9 cellular contexts compared by ENCODE assay signal in genomic region chr20:45924391-45925261, GRCh38. TPM values are rescaled to one million over a fixed set of nuclear protein-coding genes. Genes with fewer than 3 reads are reported as not detected.
A peak's percentile ranks its signal among the peaks of the same experiment; 100 is the strongest.
DNase-seq lines count a peak whose midpoint lies in the region; ATAC-seq and TF ChIP-seq lines count a peak whose summit lies in the region.
"Had no signal": no experiment of that assay in that cellular context is flagged by ENCODE, and none has a peak within 500 bp of the region (broad histone marks: within the 10 kb centered on the region; RNA-seq: fewer than 3 reads in every experiment).

No MANE protein-coding gene starts in this region.

- H3K9me3 ChIP-seq in right cardiac atrium (ENCODE audit: control insufficient read depth, low read length) (no peaks in the 10 kb centered on the region), psoas muscle (no peaks in the 10 kb centered on the region)

- H3K4me3 Mint-ChIP-seq in CD14-positive monocyte: peak overlapping the region in 1 of 2 donors; percentile 49

- intact Hi-C loops in CD14-positive monocyte (cut with micrococcal nuclease): no loop called here
- intact Hi-C loops in right cardiac atrium (cut with DNase I): no loop called here
- intact Hi-C loops in psoas muscle (cut with DNase I): no loop called here
- intact Hi-C loops in lower leg skin (cut with DNase I; ENCODE audit: low total_unique reads): no loop called here

- no peak overlapping the region for H3K4me3 ChIP-seq in right cardiac atrium (ENCODE audit: low read length)
- peak overlapping the region; percentile 16 for H3K4me3 ChIP-seq in psoas muscle
- no peak overlapping the region for H3K4me3 ChIP-seq in lower leg skin (ENCODE audit: low read depth, poor library complexity, severe bottlenecking)

- H3K4me1 ChIP-seq in right cardiac atrium (ENCODE audit: control insufficient read depth, insufficient read depth, low read length) (no peaks in the 10 kb centered on the region), psoas muscle (peaks cover 14% of the 10 kb centered on the region)

- TF ChIP-seq POLR2A in lower leg skin (IDR thresholded peaks at IDR 0.05): no peak

- no peaks in the 10 kb centered on the region for H3K36me3 Mint-ChIP-seq in CD14-positive monocyte

- H3K27ac ChIP-seq in angular gyrus (ENCODE audit: low read depth, low read length) (peak overlapping the region; percentile 63), right cardiac atrium (ENCODE audit: low read length) (peak overlapping the region; percentile 86), psoas muscle (peak overlapping the region; percentile 71)

- H3K27ac Mint-ChIP-seq in CD14-positive monocyte: peak overlapping the region in 4 of 7 donors; percentile 7 to 63 (median 30)

- H3K4me1 Mint-ChIP-seq in CD14-positive monocyte: peaks cover 22% of the 10 kb centered on the region

- DNase-seq in CD14-positive monocyte (ENCODE audit: low spot score) (no peak), right cardiac atrium (peak in 1 of 3 donors; percentile 56), psoas muscle (peak in 1 of 2 donors; percentile 58), lower leg skin (ENCODE audit: low spot score in 2 of 2) (no peak), LoVo (ENCODE audit: low spot score) (no peak), NCI-H526 treated with DMSO at 0.1 percent for 48 hours (lab: John Stamatoyannopoulos, UW) (no peak)
- DNase-seq: COR-L47 had no signal

- no peaks in the 10 kb centered on the region for H3K27me3 ChIP-seq in right cardiac atrium (ENCODE audit: control insufficient read depth, insufficient read depth)
- no peaks in the 10 kb centered on the region for H3K27me3 ChIP-seq in psoas muscle (ENCODE audit: insufficient read depth in 3 of 3, low read length in 2 of 3)

- peaks cover 6 to 21% (median 10%) of the 10 kb centered on the region in 3 donors for H3K27me3 Mint-ChIP-seq in CD14-positive monocyte (ENCODE audit: low read depth in 3 of 3)

- no peak for TF ChIP-seq CTCF in CD14-positive monocyte (IDR thresholded peaks at IDR 0.05)
- TF ChIP-seq CTCF in psoas muscle (IDR thresholded peaks at IDR 0.05): no peak
- TF ChIP-seq CTCF in lower leg skin (IDR thresholded peaks at IDR 0.05): no peak

- H3K36me3 ChIP-seq in psoas muscle (ENCODE audit: insufficient read depth in 1 of 2, low read depth in 1 of 2): no peaks in the 10 kb centered on the region

- ATAC-seq in right cardiac atrium (peak; percentile 51), psoas muscle (peak; percentile 50 to 74 (median 60)), HG03469 (IDR thresholded peaks at IDR 0.05; ENCODE audit: unreplicated experiment) (no peak)

- WGBS in right cardiac atrium: 39% methylated on average over 21 of the region's 21 CpGs
- WGBS in psoas muscle, 3 donors: 28 to 29% (median 29%) methylated on average over 21 of the region's 21 CpGs
- 39 to 43% methylated on average over 21 of the region's 21 CpGs for WGBS in lower leg skin, 2 donors

- peaks cover 0 to 2% (median 0%) of the 10 kb centered on the region in 7 donors for H3K9me3 Mint-ChIP-seq in CD14-positive monocyte

RNA-seq across cellular contexts. Expression of gene PCIF1, which starts 9.9 kb away (rescaled TPM):
- polyA plus RNA-seq in CD14-positive monocyte (10 to 100 TPM; 50.4 to 54.9 TPM), right cardiac atrium (22.2 TPM), psoas muscle (10 to 100 TPM; 26.0 to 41.3 (median 29.7) TPM)
- total RNA-seq in right cardiac atrium (10 to 100 TPM; 28.0 to 31.8 (median 29.6) TPM), psoas muscle (10 to 100 TPM; 24.7 to 46.7 (median 32.0) TPM), lower leg skin (10 to 100 TPM; 34.5 to 63.2 (median 41.3) TPM)

RNA-seq across cellular contexts. Expression of gene PLTP, which starts 12.7 kb away (rescaled TPM):
- polyA plus RNA-seq in CD14-positive monocyte (1 to 10 TPM; 2.9 to 3.0 TPM), right cardiac atrium (34.3 TPM), psoas muscle (10 to 100 TPM in 2 of 3 donors, 1 to 10 TPM in 1; 7.9 to 14.4 (median 13.1) TPM)
- total RNA-seq in right cardiac atrium (100 to 1,000 TPM in 2 of 4 donors, 10 to 100 TPM in 2; 63.7 to 117 (median 90.4) TPM), psoas muscle (10 to 100 TPM; 19.0 to 38.0 (median 33.9) TPM), lower leg skin (100 to 1,000 TPM in 1 of 4 donors, 10 to 100 TPM in 3; 37.4 to 114 (median 83.2) TPM)

RNA-seq across cellular contexts. Expression of gene CTSA, which starts 33.5 kb away (rescaled TPM):
- polyA plus RNA-seq in CD14-positive monocyte (100 to 1,000 TPM; 279 to 366 TPM), right cardiac atrium (126 TPM), psoas muscle (10 to 100 TPM; 41.3 to 59.8 (median 51.8) TPM)
- total RNA-seq in right cardiac atrium (100 to 1,000 TPM; 102 to 134 (median 112) TPM), psoas muscle (10 to 100 TPM; 43.0 to 55.4 (median 47.3) TPM), lower leg skin (100 to 1,000 TPM in 3 of 4 donors, 10 to 100 TPM in 1; 89.1 to 122 (median 111) TPM)

RNA-seq across cellular contexts. Expression of gene NEURL2, which starts 33.6 kb away (rescaled TPM):
- polyA plus RNA-seq in CD14-positive monocyte: under 1 TPM in 1 of 2 donors, not detected in 1; 0.14 TPM
- total RNA-seq in right cardiac atrium: 1 to 10 TPM; 7.5 to 9.8 (median 7.9) TPM
- polyA plus RNA-seq in right cardiac atrium: 7.0 TPM
- total RNA-seq in psoas muscle: 10 to 100 TPM in 1 of 4 donors, 1 to 10 TPM in 3; 5.3 to 11.8 (median 8.2) TPM
- polyA plus RNA-seq in psoas muscle: 1 to 10 TPM; 4.3 to 8.0 (median 7.2) TPM
- 10 to 100 TPM in 2 of 4 donors, 1 to 10 TPM in 2; 6.5 to 12.9 (median 9.5) TPM for total RNA-seq in lower leg skin

RNA-seq across cellular contexts. Expression of gene SPATA25, which starts 37.2 kb away (rescaled TPM):
- not detected for polyA plus RNA-seq in CD14-positive monocyte
- 1 to 10 TPM; 1.8 to 2.6 (median 2.2) TPM for total RNA-seq in right cardiac atrium
- polyA plus RNA-seq in right cardiac atrium: 1.7 TPM
- 1 to 10 TPM; 1.3 to 2.7 (median 1.9) TPM for total RNA-seq in psoas muscle
- 1 to 10 TPM; 1.0 to 2.7 (median 1.6) TPM for polyA plus RNA-seq in psoas muscle
- 1 to 10 TPM in 2 of 4 donors, under 1 TPM in 2; 0.59 to 3.6 (median 1.8) TPM for total RNA-seq in lower leg skin
